8 cellular contexts compared by ENCODE assay signal in genomic region chr18:74310411-74310810, GRCh38. TPM values are rescaled to one million over a fixed set of nuclear protein-coding genes. Genes with fewer than 3 reads are reported as not detected.
A peak's percentile ranks its signal among the peaks of the same experiment; 100 is the strongest.
DNase-seq lines count a peak whose midpoint lies in the region; ATAC-seq and TF ChIP-seq lines count a peak whose summit lies in the region.

No MANE protein-coding gene starts in this region.

- H3K27ac Mint-ChIP-seq in activated naive CD4-positive, alpha-beta T cell treated with anti-CD3 and anti-CD28 coated beads for 36 hours, result no peak overlapping the region
- H3K27ac Mint-ChIP-seq in activated T-helper 2 cell treated with anti-CD3 and anti-CD28 coated beads, Interferon-gamma antibody, Interleukin-2, Interleukin-4, amounts not matched to agents 10 μg/mL and 5 μg/mL and 100 μg/mL, durations not matched to agents 14 hours and 24 hours and 36 hours, result no peak overlapping the region

- H3K27me3 Mint-ChIP-seq in activated naive CD4-positive, alpha-beta T cell treated with anti-CD3 and anti-CD28 coated beads for 36 hours (ENCODE audit: low read depth), result peaks cover 20% of the 10 kb centered on the region
- peaks cover 39% of the 10 kb centered on the region for H3K27me3 Mint-ChIP-seq in activated T-helper 2 cell treated with anti-CD3 and anti-CD28 coated beads, Interferon-gamma antibody, Interleukin-2, Interleukin-4, amounts not matched to agents 10 μg/mL and 5 μg/mL and 100 μg/mL, durations not matched to agents 14 hours and 24 hours and 36 hours (ENCODE audit: low read depth)

- 28 to 45% methylated on average over 3 of the region's 3 CpGs for WGBS in heart right ventricle, 2 donors

- H3K9me3 Mint-ChIP-seq in activated naive CD4-positive, alpha-beta T cell treated with anti-CD3 and anti-CD28 coated beads for 36 hours, result no peaks in the 10 kb centered on the region
- no peaks in the 10 kb centered on the region for H3K9me3 Mint-ChIP-seq in activated T-helper 2 cell treated with anti-CD3 and anti-CD28 coated beads, Interferon-gamma antibody, Interleukin-2, Interleukin-4, amounts not matched to agents 10 μg/mL and 5 μg/mL and 100 μg/mL, durations not matched to agents 14 hours and 24 hours and 36 hours

- H3K4me1 Mint-ChIP-seq in activated naive CD4-positive, alpha-beta T cell treated with anti-CD3 and anti-CD28 coated beads for 36 hours (ENCODE audit: low read depth), result no peaks in the 10 kb centered on the region
- H3K4me1 Mint-ChIP-seq in activated T-helper 2 cell treated with anti-CD3 and anti-CD28 coated beads, Interferon-gamma antibody, Interleukin-2, Interleukin-4, amounts not matched to agents 10 μg/mL and 5 μg/mL and 100 μg/mL, durations not matched to agents 14 hours and 24 hours and 36 hours (ENCODE audit: low read depth), result no peaks in the 10 kb centered on the region

- intact Hi-C loops in activated naive CD4-positive, alpha-beta T cell treated with anti-CD3 and anti-CD28 coated beads for 36 hours (cut with micrococcal nuclease), result loop anchor here (1.0 kb wide), 2 partner anchors 183 to 242 kb away; no protein-coding TSS in a partner anchor
- intact Hi-C loops in heart right ventricle (cut with DNase I), result no loop called here
- intact Hi-C loops in activated T-helper 2 cell treated with anti-CD3 and anti-CD28 coated beads, Interferon-gamma antibody, Interleukin-2, Interleukin-4, amounts not matched to agents 10 μg/mL and 5 μg/mL and 100 μg/mL, durations not matched to agents 14 hours and 24 hours and 36 hours (cut with micrococcal nuclease), result no loop called here

- H3K27ac ChIP-seq in heart right ventricle, result peak overlapping the region in 1 of 10 donors; percentile 16

- no peak overlapping the region for H3K4me3 ChIP-seq in heart right ventricle

- TF ChIP-seq CTCF in heart right ventricle (IDR thresholded peaks at IDR 0.05), result peak in 6 of 9 donors; percentile 11 to 39 (median 30)

- no peaks in the 10 kb centered on the region for H3K27me3 ChIP-seq in heart right ventricle

- H3K36me3 ChIP-seq in heart right ventricle, result no peaks in the 10 kb centered on the region

- ATAC-seq in HG03103 (IDR thresholded peaks at IDR 0.05; ENCODE audit: low read depth, unreplicated experiment) (peak; percentile 92), heart right ventricle (peak; percentile 38 to 68 (median 58)), GM19328 (IDR thresholded peaks at IDR 0.05; ENCODE audit: unreplicated experiment) (no peak)

- H3K4me1 ChIP-seq in heart right ventricle, result peaks cover 0 to 18% (median 3%) of the 10 kb centered on the region in 9 donors

- H3K36me3 Mint-ChIP-seq in activated naive CD4-positive, alpha-beta T cell treated with anti-CD3 and anti-CD28 coated beads for 36 hours (ENCODE audit: low read depth), result no peaks in the 10 kb centered on the region
- H3K36me3 Mint-ChIP-seq in activated T-helper 2 cell treated with anti-CD3 and anti-CD28 coated beads, Interferon-gamma antibody, Interleukin-2, Interleukin-4, amounts not matched to agents 10 μg/mL and 5 μg/mL and 100 μg/mL, durations not matched to agents 14 hours and 24 hours and 36 hours (ENCODE audit: low read depth), result no peaks in the 10 kb centered on the region

- CTCF ChIA-PET in activated naive CD4-positive, alpha-beta T cell treated with anti-CD3 and anti-CD28 coated beads for 36 hours (lab: Charles Lee), result interaction anchor here (1.2 to 2.0 kb wide), 2 partner anchors 68 to 241 kb away, joined by 3 to 10 read pairs; no protein-coding TSS in a partner anchor

- no peaks in the 10 kb centered on the region for H3K9me3 ChIP-seq in heart right ventricle

- peak; percentile 18 for DNase-seq in activated naive CD4-positive, alpha-beta T cell treated with anti-CD3 and anti-CD28 coated beads for 36 hours
- no peak for DNase-seq in activated naive CD4-positive, alpha-beta T cell (lab: John Stamatoyannopoulos, UW)
- DNase-seq in SK-N-DZ (ENCODE audit: low spot score) (peak; percentile 32), heart right ventricle (no peak), NCI-H2196 treated with DMSO at 0.1 percent for 48 hours (lab: John Stamatoyannopoulos, UW; ENCODE audit: unreplicated experiment) (no peak)
- no peak for DNase-seq in activated T-helper 2 cell treated with anti-CD3 and anti-CD28 coated beads, Interferon-gamma antibody, Interleukin-2, Interleukin-4, amounts not matched to agents 10 μg/mL and 5 μg/mL and 100 μg/mL, durations not matched to agents 14 hours and 24 hours and 36 hours (ENCODE audit: low spot score)

- no peak overlapping the region for H3K4me3 Mint-ChIP-seq in activated naive CD4-positive, alpha-beta T cell treated with anti-CD3 and anti-CD28 coated beads for 36 hours
- H3K4me3 Mint-ChIP-seq in activated T-helper 2 cell treated with anti-CD3 and anti-CD28 coated beads, Interferon-gamma antibody, Interleukin-2, Interleukin-4, amounts not matched to agents 10 μg/mL and 5 μg/mL and 100 μg/mL, durations not matched to agents 14 hours and 24 hours and 36 hours (ENCODE audit: low read depth), result no peak overlapping the region

RNA-seq across cellular contexts. Expression of gene C18orf63, which starts 5.2 kb away (rescaled TPM):
- total RNA-seq in activated naive CD4-positive, alpha-beta T cell treated with anti-CD3 and anti-CD28 coated beads for 36 hours, result not detected
- polyA plus RNA-seq in SK-N-DZ (2014; cell fraction: cytosol; rRNA removed), result not detected in 2 replicates
- polyA plus RNA-seq in SK-N-DZ (2014; cell fraction: nucleus; rRNA removed), result not detected in 2 replicates
- not detected for total RNA-seq in heart right ventricle
- not detected for polyA plus RNA-seq in heart right ventricle
- not detected in 2 replicates for total RNA-seq in activated T-helper 2 cell treated with anti-CD3 and anti-CD28 coated beads, Interferon-gamma antibody, Interleukin-2, Interleukin-4, amounts not matched to agents 10 μg/mL and 5 μg/mL and 100 μg/mL, durations not matched to agents 14 hours and 24 hours and 36 hours

RNA-seq across cellular contexts. Expression of gene CYB5A, which starts 18.6 kb away (rescaled TPM):
- 10 to 100 TPM; 77.8 to 78.3 TPM for total RNA-seq in activated naive CD4-positive, alpha-beta T cell treated with anti-CD3 and anti-CD28 coated beads for 36 hours
- polyA plus RNA-seq in SK-N-DZ (2014; cell fraction: cytosol; rRNA removed), result 64.1 and 81.8 TPM in 2 replicates
- 57.4 and 116 TPM in 2 replicates for polyA plus RNA-seq in SK-N-DZ (2014; cell fraction: nucleus; rRNA removed)
- 100 to 1,000 TPM in 2 of 10 donors, 10 to 100 TPM in 8; 61.0 to 121 (median 78.0) TPM for total RNA-seq in heart right ventricle
- 10 to 100 TPM; 40.4 to 47.5 TPM for polyA plus RNA-seq in heart right ventricle
- total RNA-seq in activated T-helper 2 cell treated with anti-CD3 and anti-CD28 coated beads, Interferon-gamma antibody, Interleukin-2, Interleukin-4, amounts not matched to agents 10 μg/mL and 5 μg/mL and 100 μg/mL, durations not matched to agents 14 hours and 24 hours and 36 hours, result 36.8 and 37.9 TPM in 2 replicates

Comparison
In these comparisons a context has a peak if more than half of its experiments do, and no peak if none do; other contexts are left out.
1. DNase-seq: peak in activated naive CD4-positive, alpha-beta T cell treated with anti-CD3 and anti-CD28 coated beads for 36 hours (single experiment) and SK-N-DZ (single experiment); none in activated naive CD4-positive, alpha-beta T cell (0 of 4), heart right ventricle (0 of 2), NCI-H2196 treated with DMSO at 0.1 percent for 48 hours (single experiment) and activated T-helper 2 cell treated with anti-CD3 and anti-CD28 coated beads, Interferon-gamma antibody, Interleukin-2, Interleukin-4, amounts not matched to agents 10 μg/mL and 5 μg/mL and 100 μg/mL, durations not matched to agents 14 hours and 24 hours and 36 hours (single experiment).